13 cellular contexts compared by ENCODE assay signal in genomic region chr15:62840518-62841268, GRCh38.
"Had no signal": no experiment of that assay in that cellular context is flagged by ENCODE, and none has a peak within 500 bp of the region (broad histone marks: within the 10 kb centered on the region; RNA-seq: fewer than 3 reads in every experiment).

No MANE protein-coding gene starts in this region.

- H3K4me3 ChIP-seq: left lung, right lobe of liver had no signal

- ATAC-seq: activated CD8-positive, alpha-beta T cell treated with anti-CD3 and anti-CD28 coated beads, Interleukin-2, amount 10 ng/mL, durations not matched to agents 7 days and 5 days; activated T-helper 17 cell treated with anti-CD3 and anti-CD28 coated beads, Interleukin-2, amount 50 U/mL, for 72 hours; effector memory CD8-positive, alpha-beta T cell; left lung; T-helper 17 cell; WTC11 had no signal

- H3K27me3 ChIP-seq: left lung, neutrophil, right lobe of liver had no signal

- H3K36me3 ChIP-seq: right lobe of liver had no signal

- H3K9me3 ChIP-seq: left lung, neutrophil, right lobe of liver had no signal

- H3K4me1 ChIP-seq: left lung had no signal

- H3K27ac ChIP-seq: left lung, neutrophil had no signal

- DNase-seq: activated CD4-positive, alpha-beta T cell treated with anti-CD3 and anti-CD28 coated beads for 48 hours; activated CD8-positive, alpha-beta T cell treated with anti-CD3 and anti-CD28 coated beads, Interleukin-2, amount 10 ng/mL, durations not matched to agents 7 days and 5 days; activated naive CD4-positive, alpha-beta T cell treated with anti-CD3 and anti-CD28 coated beads for 36 hours; effector memory CD8-positive, alpha-beta T cell; erythroblast; left lung; right lobe of liver; stimulated activated CD4-positive, alpha-beta T cell treated with anti-CD3 and anti-CD28 coated beads, Interleukin-12 subunit alpha, Interleukin-12 subunit beta, amount 100 ng/mL, for 4 hours; stimulated activated naive CD4-positive, alpha-beta T cell treated with Interleukin-2 at 50 U/mL for 16 hours; T-helper 17 cell had no signal
